9 cellular contexts compared by ENCODE assay signal in genomic region chr17:58249270-58250133, GRCh38. TPM values are rescaled to one million over a fixed set of nuclear protein-coding genes. Genes with fewer than 3 reads are reported as not detected.
DNase-seq lines count a peak whose midpoint lies in the region; ATAC-seq, FAIRE-seq and TF ChIP-seq lines count a peak whose summit lies in the region.
"Had no signal": no experiment of that assay in that cellular context is flagged by ENCODE, and none has a peak within 500 bp of the region (broad histone marks: within the 10 kb centered on the region; RNA-seq: fewer than 3 reads in every experiment).

No MANE protein-coding gene starts in this region.

- H3K4me1 ChIP-seq in CD8-positive, alpha-beta T cell (ENCODE audit: insufficient read depth, low read length) = peaks cover 17% of the 10 kb centered on the region
- H3K4me1 ChIP-seq in kidney (ENCODE audit: control insufficient read depth in 1 of 2, insufficient read depth in 1 of 2, low read depth in 1 of 2, low read length in 2 of 2) = peaks cover 0 to 2% of the 10 kb centered on the region in 2 donors

- no peak overlapping the region for H3K27ac Mint-ChIP-seq in CD8-positive, alpha-beta T cell

- H3K27ac ChIP-seq in CD8-positive, alpha-beta T cell (ENCODE audit: low read depth, low read length) = no peak overlapping the region
- no peak overlapping the region for H3K27ac ChIP-seq in kidney (ENCODE audit: low read depth in 2 of 2, low read length in 2 of 2)

- H3K9me3 ChIP-seq in CD8-positive, alpha-beta T cell (ENCODE audit: low read length) = no peaks in the 10 kb centered on the region
- no peaks in the 10 kb centered on the region for H3K9me3 ChIP-seq in kidney (ENCODE audit: control insufficient read depth in 1 of 2, low read length in 2 of 2)

- intact Hi-C loops in CD8-positive, alpha-beta T cell (cut with DNase I, micrococcal nuclease) = loop anchor here (1.0 to 10.0 kb wide), 8 partner anchors 30 to 758 kb away; partner anchors contain the start of genes MKS1 (in 1 of the 2), RNF43 (in 1 of the 2) and TSPOAP1 (in 1 of the 2)
- intact Hi-C loops in kidney (cut with DNase I) = no loop called here

- no peaks in the 10 kb centered on the region for H3K9me3 Mint-ChIP-seq in CD8-positive, alpha-beta T cell

- peak; percentile 98 for TF ChIP-seq CTCF in CD8-positive, alpha-beta T cell (IDR thresholded peaks at IDR 0.05)
- TF ChIP-seq CTCF in kidney (IDR thresholded peaks at IDR 0.05; ENCODE audit: borderline replicate concordance, extremely low read depth, insufficient read depth) = peak; percentile 76

- CTCF ChIA-PET in CD8-positive, alpha-beta T cell (lab: Charles Lee) = interaction anchor here (0.6 to 2.2 kb wide), 33 partner anchors 8 to 1295 kb away, joined by 3 to 26 read pairs (median 4); partner anchors contain the start of genes LPO, MPO, RNF43 and SUPT4H1

- peak overlapping the region; percentile 59 for H3K4me3 ChIP-seq in CD8-positive, alpha-beta T cell (ENCODE audit: low read depth, low read length)
- H3K4me3 ChIP-seq in H7 (ENCODE audit: insufficient read depth, low read depth, low read length) (peak overlapping the region; percentile 30), kidney (ENCODE audit: low read length in 2 of 2) (peak overlapping the region in 1 of 2 donors; percentile 64)

- peak; percentile 51 to 88 (median 69) for DNase-seq in CD8-positive, alpha-beta T cell
- DNase-seq in H7 (peak; percentile 97), NCI-H2029 (lab: John Stamatoyannopoulos, UW) (peak; percentile 7), kidney (peak; percentile 82)
- DNase-seq in activated CD4-positive, CD25-positive, alpha-beta regulatory T cell treated with anti-CD3 and anti-CD28 coated beads, Interleukin-2, amount 50 U/mL, for 16 hours (ENCODE audit: low read depth, low spot score) = peak; percentile 56
- peak; percentile 63 for DNase-seq in central memory CD4-positive, alpha-beta T cell
- peak; percentile 83 for DNase-seq in stimulated activated CD4-positive, alpha-beta T cell treated with anti-CD3 and anti-CD28 coated beads, Interleukin-15, amount 100 ng/mL, for 24 hours

- no peaks in the 10 kb centered on the region for H3K36me3 Mint-ChIP-seq in CD8-positive, alpha-beta T cell

- H3K4me1 Mint-ChIP-seq in CD8-positive, alpha-beta T cell (ENCODE audit: low read depth) = peaks cover 17% of the 10 kb centered on the region

- H3K9ac ChIP-seq in kidney (ENCODE audit: low read length in 2 of 2) = peak overlapping the region in 1 of 2 donors; percentile 19

- ATAC-seq in CD8-positive, alpha-beta T cell = peak; percentile 98
- no peak for ATAC-seq in HG02840 (IDR thresholded peaks at IDR 0.05; ENCODE audit: low FRiP score, unreplicated experiment)

- H3K27me3 Mint-ChIP-seq in CD8-positive, alpha-beta T cell (ENCODE audit: low read depth) = peaks cover 8% of the 10 kb centered on the region

- no peak for FAIRE-seq in kidney (lab: Jason Lieb, UNC)

- no peaks in the 10 kb centered on the region for H3K36me3 ChIP-seq in CD8-positive, alpha-beta T cell (ENCODE audit: insufficient read depth, low read length)
- H3K36me3 ChIP-seq in H7 (replicated peaks; ENCODE audit: control insufficient read depth, insufficient read depth, low read length) = no peaks in the 10 kb centered on the region
- H3K36me3 ChIP-seq in kidney (ENCODE audit: control insufficient read depth in 1 of 2, insufficient read depth in 2 of 2, low read length in 2 of 2) = no peaks in the 10 kb centered on the region

- no peaks in the 10 kb centered on the region for H3K27me3 ChIP-seq in CD8-positive, alpha-beta T cell (ENCODE audit: insufficient read depth, low read length)
- H3K27me3 ChIP-seq in H7 (ENCODE audit: control insufficient read depth, insufficient read depth, low read length) = peaks cover 59% of the 10 kb centered on the region

- POLR2A ChIA-PET in CD8-positive, alpha-beta T cell (lab: Charles Lee) = interaction anchor here (0.8 to 1.3 kb wide), 3 partner anchors 78 to 238 kb away, joined by 3 read pairs; partner anchors contain the start of genes HSF5 and SUPT4H1

- peak overlapping the region; percentile 84 for H3K4me3 Mint-ChIP-seq in CD8-positive, alpha-beta T cell

RNA-seq across cellular contexts. Expression of gene LPO, which starts 11.1 kb away (rescaled TPM):
- not detected for total RNA-seq in CD8-positive, alpha-beta T cell
- not detected in 2 replicates for total RNA-seq in H7 (2014; rRNA removed; shearing (Covaris generic))
- total RNA-seq in kidney = not detected
- not detected for polyA plus RNA-seq in kidney (ENCODE audit: insufficient read depth, low read depth, low replicate concordance)
- total RNA-seq: T-helper 2 cell treated with Interferon-gamma antibody and Interleukin-4, amounts not matched to agents 100 ng/mL and 5 ng/mL, for 36 hours had no signal

RNA-seq across cellular contexts. Expression of gene MKS1, which starts 30.4 kb away (rescaled TPM):
- total RNA-seq in CD8-positive, alpha-beta T cell = 1 to 10 TPM; 4.6 to 4.9 TPM
- 26.8 and 28.3 TPM in 2 replicates for total RNA-seq in H7 (2014; rRNA removed; shearing (Covaris generic))
- total RNA-seq in kidney = 25.6 TPM
- 17.2 TPM for polyA plus RNA-seq in kidney (ENCODE audit: insufficient read depth, low read depth, low replicate concordance)

RNA-seq across cellular contexts. Expression of gene MPO, which starts 31.2 kb away (rescaled TPM):
- not detected for total RNA-seq in CD8-positive, alpha-beta T cell
- not detected in 2 replicates for total RNA-seq in H7 (2014; rRNA removed; shearing (Covaris generic))
- total RNA-seq in kidney = 0.47 TPM
- polyA plus RNA-seq in kidney (ENCODE audit: insufficient read depth, low read depth, low replicate concordance) = not detected
- total RNA-seq: T-helper 2 cell treated with Interferon-gamma antibody and Interleukin-4, amounts not matched to agents 100 ng/mL and 5 ng/mL, for 36 hours had no signal

RNA-seq across cellular contexts. Expression of gene EPX, which starts 57.0 kb away (rescaled TPM):
- not detected for total RNA-seq in CD8-positive, alpha-beta T cell
- total RNA-seq in H7 (2014; rRNA removed; shearing (Covaris generic)) = not detected in 2 replicates
- total RNA-seq in kidney = 0.19 TPM
- not detected for polyA plus RNA-seq in kidney (ENCODE audit: insufficient read depth, low read depth, low replicate concordance)
- total RNA-seq: T-helper 2 cell treated with Interferon-gamma antibody and Interleukin-4, amounts not matched to agents 100 ng/mL and 5 ng/mL, for 36 hours had no signal

Comparison
In these comparisons a context has a peak if more than half of its experiments do, and no peak if none do; other contexts are left out.
1. DNase-seq: peak in every context shown above with its lines; median percentile 97 in H7; 83 in stimulated activated CD4-positive, alpha-beta T cell treated with anti-CD3 and anti-CD28 coated beads, Interleukin-15, amount 100 ng/mL, for 24 hours; 82 in kidney; 69 in CD8-positive, alpha-beta T cell; 63 in central memory CD4-positive, alpha-beta T cell; 56 in activated CD4-positive, CD25-positive, alpha-beta regulatory T cell treated with anti-CD3 and anti-CD28 coated beads, Interleukin-2, amount 50 U/mL, for 16 hours; 7 in NCI-H2029.